In genomic region chr13:57638147-57638890, GRCh38 we compare ENCODE assay signal across 18 cellular contexts. TPM values are rescaled to one million over a fixed set of nuclear protein-coding genes. Genes with fewer than 3 reads are reported as not detected.
"Had no signal": no experiment of that assay in that cellular context is flagged by ENCODE, and none has a peak within 500 bp of the region (broad histone marks: within the 10 kb centered on the region; RNA-seq: fewer than 3 reads in every experiment).

No MANE protein-coding gene starts in this region.

- H3K36me3 Mint-ChIP-seq: immature natural killer cell; naive thymus-derived CD4-positive, alpha-beta T cell had no signal

- H3K9me3 ChIP-seq: gastrocnemius medialis, pancreas, prostate gland had no signal

- H3K4me1 Mint-ChIP-seq: immature natural killer cell had no signal

- DNase-seq: gastrocnemius medialis; immature natural killer cell; kidney; left cardiac atrium; left ventricle myocardium superior; mammary epithelial cell; naive thymus-derived CD4-positive, alpha-beta T cell; nephron progenitor cell; nucleus accumbens; pancreas; retina; stimulated activated CD4-positive, alpha-beta T cell treated with anti-CD3 and anti-CD28 coated beads, Interleukin-2, amount 100 ng/mL, for 24 hours; stimulated activated CD4-positive, alpha-beta T cell treated with anti-CD3 and anti-CD28 coated beads, Interleukin-4, amount 100 ng/mL, for 4 hours; stimulated activated naive B cell treated with anti-CD40 and anti-IgM and Interleukin-4, amounts not matched to agents 10 μg/mL and 1 μg/mL and 100 μg/mL, for 72 hours; stimulated activated naive CD8-positive, alpha-beta T cell treated with anti-CD3 and anti-CD28 coated beads, Interleukin-15, amount 100 ng/mL, for 72 hours; trophoblast cell had no signal

- H3K4me3 ChIP-seq: cardiac muscle cell, prostate gland had no signal

- H3K27ac Mint-ChIP-seq: immature natural killer cell; naive thymus-derived CD4-positive, alpha-beta T cell; nephron progenitor cell; stimulated activated naive B cell treated with anti-CD40 and anti-IgM and Interleukin-4, amounts not matched to agents 10 μg/mL and 1 μg/mL and 100 μg/mL, for 72 hours; stimulated activated naive CD8-positive, alpha-beta T cell treated with anti-CD3 and anti-CD28 coated beads, Interleukin-15, amount 100 ng/mL, for 72 hours had no signal

- H3K4me3 Mint-ChIP-seq: immature natural killer cell; naive thymus-derived CD4-positive, alpha-beta T cell; stimulated activated naive B cell treated with anti-CD40 and anti-IgM and Interleukin-4, amounts not matched to agents 10 μg/mL and 1 μg/mL and 100 μg/mL, for 72 hours; stimulated activated naive CD8-positive, alpha-beta T cell treated with anti-CD3 and anti-CD28 coated beads, Interleukin-15, amount 100 ng/mL, for 72 hours had no signal

- H3K4me1 ChIP-seq: gastrocnemius medialis, prostate gland had no signal

- H3K36me3 ChIP-seq: cardiac muscle cell, gastrocnemius medialis, pancreas, prostate gland had no signal

- H3K27ac ChIP-seq: cardiac muscle cell, gastrocnemius medialis, pancreas, prostate gland had no signal

RNA-seq across cellular contexts. Expression of gene PCDH17, which starts 6.8 kb away (rescaled TPM):
- total RNA-seq: mammary epithelial cell; naive thymus-derived CD4-positive, alpha-beta T cell had no signal
- polyA plus RNA-seq: immature natural killer cell; mammary epithelial cell; naive thymus-derived CD4-positive, alpha-beta T cell had no signal
